In genomic region chr3:106168941-106169340, GRCh38 we compare ENCODE assay signal across 23 cellular contexts.
A peak's percentile ranks its signal among the peaks of the same experiment; 100 is the strongest.
DNase-seq lines count a peak whose midpoint lies in the region; ATAC-seq and TF ChIP-seq lines count a peak whose summit lies in the region.
"Had no signal": no experiment of that assay in that cellular context is flagged by ENCODE, and none has a peak within 500 bp of the region (broad histone marks: within the 10 kb centered on the region; RNA-seq: fewer than 3 reads in every experiment).

No MANE protein-coding gene starts in this region.

- no peaks in the 10 kb centered on the region for H3K27me3 ChIP-seq in lung (ENCODE audit: control insufficient read depth, insufficient read depth)
- H3K27me3 ChIP-seq: dorsolateral prefrontal cortex, SJSA1 had no signal

- CTCF ChIA-PET in WTC11 (lab: Charles Lee) = no interaction called here

- ATAC-seq in WTC11 (no peak), lung (ENCODE audit: insufficient read depth, low FRiP score) (peak; percentile 83)
- ATAC-seq: activated naive CD8-positive, alpha-beta T cell treated with anti-CD3 and anti-CD28 coated beads, Interleukin-2, amount 50 U/mL, for 24 hours; stimulated activated naive CD8-positive, alpha-beta T cell treated with anti-CD3 and anti-CD28 coated beads, Interleukin-15, Interleukin-2, amounts not matched to agents 100 U/mL and 50 U/mL, for 24 hours had no signal

- no peaks in the 10 kb centered on the region for H3K36me3 Mint-ChIP-seq in WTC11

- no peaks in the 10 kb centered on the region for H3K36me3 ChIP-seq in lung (ENCODE audit: control insufficient read depth in 2 of 2, insufficient read depth in 2 of 2, low read length in 2 of 2)
- H3K36me3 ChIP-seq: SJSA1, thoracic aorta had no signal

- H3K4me3 ChIP-seq in lung = no peak overlapping the region
- H3K4me3 ChIP-seq: dorsolateral prefrontal cortex, SJSA1, thoracic aorta had no signal

- H3K4me3 Mint-ChIP-seq in WTC11 = no peak overlapping the region
- H3K4me3 Mint-ChIP-seq: activated naive CD8-positive, alpha-beta T cell treated with anti-CD3 and anti-CD28 coated beads, Interleukin-2, amount 50 U/mL, for 24 hours; HFFc6 had no signal

- peaks cover 0 to under 1% of the 10 kb centered on the region in 2 donors for H3K9me3 ChIP-seq in lung (ENCODE audit: control insufficient read depth in 2 of 2, insufficient read depth in 1 of 2, low read length in 1 of 2)
- H3K9me3 ChIP-seq: SJSA1, thoracic aorta had no signal

- no peak overlapping the region for H3K27ac ChIP-seq in lung (ENCODE audit: low read depth in 1 of 2, low read length in 1 of 2)
- H3K27ac ChIP-seq: C4-2B, dorsolateral prefrontal cortex, SJSA1, thoracic aorta had no signal

- DNase-seq in DMS153 treated with DMSO at 0.1 percent for 48 hours (lab: John Stamatoyannopoulos, UW; ENCODE audit: unreplicated experiment) = peak; percentile 55
- peak; percentile 54 for DNase-seq in NCI-H1105 treated with DMSO at 0.1 percent for 48 hours (lab: John Stamatoyannopoulos, UW)
- no peak for DNase-seq in WTC11 (ENCODE audit: low spot score)
- DNase-seq in lung (ENCODE audit: low spot score) = no peak
- DNase-seq in nucleus accumbens (lab: John Stamatoyannopoulos, UW) = no peak
- DNase-seq in activated CD4-positive, alpha-beta T cell treated with anti-CD3 and anti-CD28 coated beads, Interleukin-2, amount 50 U/mL, for 1 hour = no peak
- DNase-seq in globus pallidus (ENCODE audit: low spot score) = no peak
- DNase-seq: activated CD4-positive, CD25-positive, alpha-beta regulatory T cell treated with anti-CD3 and anti-CD28 coated beads, Interleukin-2, amount 50 U/mL, for 72 hours; activated CD8-positive, alpha-beta memory T cell treated with anti-CD3 and anti-CD28 coated beads for 24 hours; activated gamma-delta T cell treated with Interleukin-2 at 50 U/mL for 16 hours; activated naive CD8-positive, alpha-beta T cell treated with anti-CD3 and anti-CD28 coated beads, Interleukin-2, amount 50 U/mL, for 24 hours; activated T-cell treated with anti-CD3 and anti-CD28 coated beads, Interleukin-2, amount 50 U/mL, for 1 hour; cerebellar nuclear complex; dorsolateral prefrontal cortex; EL; HFFc6; stimulated activated CD4-positive, alpha-beta T cell treated with anti-CD3 and anti-CD28 coated beads, Interleukin-15, amount 100 ng/mL, for 24 hours; stimulated activated naive CD8-positive, alpha-beta T cell treated with anti-CD3 and anti-CD28 coated beads, Interleukin-15, Interleukin-2, amounts not matched to agents 100 U/mL and 50 U/mL, for 24 hours; T-helper 1 cell had no signal

- no peaks in the 10 kb centered on the region for H3K4me1 ChIP-seq in lung (ENCODE audit: control insufficient read depth in 2 of 2, insufficient read depth in 2 of 2, low read length in 2 of 2)
- H3K4me1 ChIP-seq: SJSA1 had no signal

- H3K27ac Mint-ChIP-seq in WTC11 = 0 out of 2 replicates have a peak overlapping the region, but pooled peaks have one; percentile 4
- H3K27ac Mint-ChIP-seq: activated naive CD8-positive, alpha-beta T cell treated with anti-CD3 and anti-CD28 coated beads, Interleukin-2, amount 50 U/mL, for 24 hours; HFFc6; progenitor cell of endocrine pancreas had no signal

- H3K4me1 Mint-ChIP-seq in WTC11 = peaks cover 19% of the 10 kb centered on the region

- H3K9me3 Mint-ChIP-seq in WTC11 = no peaks in the 10 kb centered on the region
- H3K9me3 Mint-ChIP-seq: HFFc6 had no signal

- POLR2A ChIA-PET in WTC11 (lab: Charles Lee) = no interaction called here

- TF ChIP-seq CTCF in WTC11 (IDR thresholded peaks at IDR 0.05) (no peak), lung (IDR thresholded peaks at IDR 0.05; ENCODE audit: control extremely low read depth, extremely low read depth) (no peak)

- 71 to 89% methylated on average over 3 of the region's 3 CpGs for WGBS in lung, 2 donors

- H3K27me3 Mint-ChIP-seq in WTC11 (ENCODE audit: low read depth) = no peaks in the 10 kb centered on the region
- H3K27me3 Mint-ChIP-seq: activated naive CD8-positive, alpha-beta T cell treated with anti-CD3 and anti-CD28 coated beads, Interleukin-2, amount 50 U/mL, for 24 hours; progenitor cell of endocrine pancreas had no signal

TF ChIP-seq in WTC11, 78 proteins besides CTCF, POLR2A, EP300 and RAD21:
- TF ChIP-seq ZNF396 (CRISPR knock-in tag; IDR thresholded peaks at IDR 0.05; ENCODE audit: borderline replicate concordance) = no peak
- TF ChIP-seq, protein P1, sequence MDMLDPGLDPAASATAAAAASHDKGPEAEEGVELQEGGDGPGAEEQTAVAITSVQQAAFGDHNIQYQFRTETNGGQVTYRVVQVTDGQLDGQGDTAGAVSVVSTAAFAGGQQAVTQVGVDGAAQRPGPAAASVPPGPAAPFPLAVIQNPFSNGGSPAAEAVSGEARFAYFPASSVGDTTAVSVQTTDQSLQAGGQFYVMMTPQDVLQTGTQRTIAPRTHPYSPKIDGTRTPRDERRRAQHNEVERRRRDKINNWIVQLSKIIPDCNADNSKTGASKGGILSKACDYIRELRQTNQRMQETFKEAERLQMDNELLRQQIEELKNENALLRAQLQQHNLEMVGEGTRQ (CRISPR knock-in tag; IDR thresholded peaks at IDR 0.05) = 0 out of 2 replicates have a peak, but pooled peaks have one; percentile 17
TF ChIP-seq in WTC11: peak in this region for 1.

Comparison
In these comparisons a context has a peak if more than half of its experiments do, and no peak if none do; other contexts are left out.
1. DNase-seq: peak in DMS153 treated with DMSO at 0.1 percent for 48 hours (single experiment) and NCI-H1105 treated with DMSO at 0.1 percent for 48 hours (single experiment); none in WTC11 (single experiment), lung (single experiment), nucleus accumbens (0 of 56), activated CD4-positive, alpha-beta T cell treated with anti-CD3 and anti-CD28 coated beads, Interleukin-2, amount 50 U/mL, for 1 hour (single experiment) and globus pallidus (single experiment).